Comparison of ENCODE assay signal across 18 cellular contexts in genomic region chr7:17331891-17332501, GRCh38. TPM values are rescaled to one million over a fixed set of nuclear protein-coding genes. Genes with fewer than 3 reads are reported as not detected.
DNase-seq lines count a peak whose midpoint lies in the region; ATAC-seq, FAIRE-seq and TF ChIP-seq lines count a peak whose summit lies in the region.
"Had no signal": no experiment of that assay in that cellular context is flagged by ENCODE, and none has a peak within 500 bp of the region (broad histone marks: within the 10 kb centered on the region; RNA-seq: fewer than 3 reads in every experiment).

No MANE protein-coding gene starts in this region.

- peaks cover 10% of the 10 kb centered on the region for H3K4me1 Mint-ChIP-seq in activated T-helper 17 cell treated with anti-CD3 and anti-CD28 coated beads, Interleukin-2, amount 50 U/mL, for 72 hours

- intact Hi-C loops in kidney (cut with DNase I), result no loop called here

- H3K4me3 Mint-ChIP-seq in activated T-helper 17 cell treated with anti-CD3 and anti-CD28 coated beads, Interleukin-2, amount 50 U/mL, for 72 hours, result no peak overlapping the region
- H3K4me3 Mint-ChIP-seq: CD4-positive, alpha-beta memory T cell had no signal

- no peak overlapping the region for H3K27ac ChIP-seq in kidney (ENCODE audit: low read depth in 2 of 2, low read length in 2 of 2)
- H3K27ac ChIP-seq: A549, C4-2B, HL-60 had no signal

- no peaks in the 10 kb centered on the region for H3K9me3 Mint-ChIP-seq in activated T-helper 17 cell treated with anti-CD3 and anti-CD28 coated beads, Interleukin-2, amount 50 U/mL, for 72 hours
- H3K9me3 Mint-ChIP-seq: CD4-positive, alpha-beta memory T cell had no signal

- no peaks in the 10 kb centered on the region for H3K9me3 ChIP-seq in kidney (ENCODE audit: control insufficient read depth in 1 of 2, low read length in 2 of 2)
- H3K9me3 ChIP-seq: A549, BE2C had no signal

- H3K27me3 Mint-ChIP-seq in activated T-helper 17 cell treated with anti-CD3 and anti-CD28 coated beads, Interleukin-2, amount 50 U/mL, for 72 hours, result no peaks in the 10 kb centered on the region
- H3K27me3 Mint-ChIP-seq: CD4-positive, alpha-beta memory T cell had no signal

- H3K4me1 ChIP-seq in kidney (ENCODE audit: control insufficient read depth in 1 of 2, insufficient read depth in 1 of 2, low read depth in 1 of 2, low read length in 2 of 2), result no peaks in the 10 kb centered on the region
- H3K4me1 ChIP-seq: BE2C had no signal

- H3K9ac ChIP-seq in kidney (ENCODE audit: low read length in 2 of 2), result no peak overlapping the region

- no peak overlapping the region for H3K4me3 ChIP-seq in kidney (ENCODE audit: low read length in 2 of 2)
- H3K4me3 ChIP-seq: A549 had no signal

- peaks cover 92% of the 10 kb centered on the region for H3K36me3 Mint-ChIP-seq in activated T-helper 17 cell treated with anti-CD3 and anti-CD28 coated beads, Interleukin-2, amount 50 U/mL, for 72 hours (ENCODE audit: low read depth)

- peak; percentile 55 for ATAC-seq in activated T-helper 17 cell treated with anti-CD3 and anti-CD28 coated beads, Interleukin-2, amount 50 U/mL, for 72 hours (replicated peaks)
- ATAC-seq in GM21360 (IDR thresholded peaks at IDR 0.05; ENCODE audit: unreplicated experiment), result no peak
- ATAC-seq: A549 had no signal

- TF ChIP-seq CTCF in kidney (IDR thresholded peaks at IDR 0.05; ENCODE audit: borderline replicate concordance, extremely low read depth, insufficient read depth), result no peak

- H3K27ac Mint-ChIP-seq in activated T-helper 17 cell treated with anti-CD3 and anti-CD28 coated beads, Interleukin-2, amount 50 U/mL, for 72 hours, result no peak overlapping the region

- H3K36me3 ChIP-seq in kidney (ENCODE audit: control insufficient read depth in 1 of 2, insufficient read depth in 2 of 2, low read length in 2 of 2), result peaks cover 10 to 19% of the 10 kb centered on the region in 2 donors
- H3K36me3 ChIP-seq: BE2C had no signal

- peak; percentile 72 for FAIRE-seq in G401.6 (lab: Jason Lieb, UNC)
- FAIRE-seq in RCC 7860 (lab: Jason Lieb, UNC), result peak; percentile 49
- FAIRE-seq in kidney (lab: Jason Lieb, UNC), result peak; percentile 37
- FAIRE-seq: GM12892, GM19239, H1 had no signal

- DNase-seq in RCC 7860 (ENCODE audit: low spot score), result no peak
- DNase-seq in kidney, result no peak
- DNase-seq in NCI-H1417 (lab: John Stamatoyannopoulos, UW), result no peak
- no peak for DNase-seq in activated T-cell treated with anti-CD3 and anti-CD28 coated beads for 4 hours
- DNase-seq: BE2C; CD4-positive, alpha-beta memory T cell; DMS79; HCEC 1CT had no signal

RNA-seq across cellular contexts. Expression of gene AHR, which starts 33.5 kb away (rescaled TPM):
- total RNA-seq in activated T-helper 17 cell treated with anti-CD3 and anti-CD28 coated beads, Interleukin-2, amount 50 U/mL, for 72 hours, result 10 to 100 TPM; 62.0 to 64.3 TPM
- 101 TPM for total RNA-seq in kidney
- 3.0 TPM for polyA plus RNA-seq in kidney (ENCODE audit: insufficient read depth, low read depth, low replicate concordance)
- total RNA-seq: G401 had no signal
